In genomic region chr15:98144388-98144787, GRCh38 we compare ENCODE assay signal across 1 cellular context.
TF ChIP-seq lines count a peak whose summit lies in the region.

No MANE protein-coding gene starts in this region.

TF ChIP-seq in GM23338, 12 proteins besides CTCF, POLR2A, EP300 and RAD21 (continued from another document):
- TF ChIP-seq ZNF462 (CRISPR knock-in tag; IDR thresholded peaks at IDR 0.05), result no peak
